In the genomic region with DNA sequence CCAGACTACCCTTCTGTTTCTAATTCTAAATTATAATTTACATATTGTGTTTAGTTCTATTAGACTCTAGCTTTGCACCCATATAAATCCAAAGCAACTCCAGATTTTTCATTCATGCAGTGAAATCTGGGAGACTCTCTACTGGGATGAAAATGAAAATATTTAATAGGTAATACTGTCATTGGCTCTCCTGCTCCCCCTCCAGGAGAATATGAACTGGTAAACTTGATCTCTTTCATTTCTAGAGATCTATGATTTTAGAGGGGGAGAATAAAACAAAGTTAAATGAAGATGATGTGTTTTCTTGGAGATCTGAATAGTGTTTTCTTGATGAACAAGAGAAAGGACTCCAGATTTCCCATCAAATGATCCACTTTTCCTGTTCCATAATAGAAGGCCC, we compare ENCODE assay signal across 21 cellular contexts.
DNase-seq lines count a peak whose midpoint lies in the region; ATAC-seq and TF ChIP-seq lines count a peak whose summit lies in the region.
"Had no signal": no experiment of that assay in that cellular context is flagged by ENCODE, and none has a peak within 500 bp of the region (broad histone marks: within the 10 kb centered on the region; RNA-seq: fewer than 3 reads in every experiment).

No MANE protein-coding gene starts in this region.

- no peaks in the 10 kb centered on the region for H3K27me3 Mint-ChIP-seq in stimulated activated memory B cell treated with anti-CD40 and anti-IgM and Interleukin-4, amounts not matched to agents 10 μg/mL and 1 μg/mL and 100 μg/mL, for 72 hours

- H3K9me3 ChIP-seq in heart left ventricle (no peaks in the 10 kb centered on the region), right cardiac atrium (ENCODE audit: control insufficient read depth, low read length) (no peaks in the 10 kb centered on the region), Panc1 (ENCODE audit: control insufficient read depth, insufficient read depth, low read depth, low read length) (no peaks in the 10 kb centered on the region), smooth muscle cell (replicated peaks; ENCODE audit: low read depth) (no peaks in the 10 kb centered on the region)
- H3K9me3 ChIP-seq: esophagus muscularis mucosa had no signal

- H3K27ac Mint-ChIP-seq in stimulated activated memory B cell treated with anti-CD40 and anti-IgM and Interleukin-4, amounts not matched to agents 10 μg/mL and 1 μg/mL and 100 μg/mL, for 72 hours = no peak overlapping the region
- H3K27ac Mint-ChIP-seq: activated CD4-positive, alpha-beta T cell treated with anti-CD3 and anti-CD28 coated beads for 36 hours; activated naive CD4-positive, alpha-beta T cell treated with anti-CD3 and anti-CD28 coated beads, Interleukin-2, amount 50 U/mL, for 24 hours; T-helper 1 cell treated with Interleukin-12 subunit alpha and Interleukin-12 subunit beta and Interleukin-4 antibody, amounts not matched to agents 30 μg/mL and 1 μg/mL, for 36 hours had no signal

- H2AFZ ChIP-seq in smooth muscle cell (ENCODE audit: low read depth) = no peak overlapping the region

- peaks cover 62% of the 10 kb centered on the region for H3K36me3 Mint-ChIP-seq in stimulated activated memory B cell treated with anti-CD40 and anti-IgM and Interleukin-4, amounts not matched to agents 10 μg/mL and 1 μg/mL and 100 μg/mL, for 72 hours

- CTCF ChIA-PET in Panc1 (lab: Charles Lee) = no interaction called here

- H3K4me3 Mint-ChIP-seq in stimulated activated memory B cell treated with anti-CD40 and anti-IgM and Interleukin-4, amounts not matched to agents 10 μg/mL and 1 μg/mL and 100 μg/mL, for 72 hours = no peak overlapping the region
- H3K4me3 Mint-ChIP-seq: activated CD4-positive, alpha-beta T cell treated with anti-CD3 and anti-CD28 coated beads for 36 hours; activated naive CD4-positive, alpha-beta T cell treated with anti-CD3 and anti-CD28 coated beads, Interleukin-2, amount 50 U/mL, for 24 hours; stimulated activated naive CD8-positive, alpha-beta T cell treated with anti-CD3 and anti-CD28 coated beads, Interleukin-15, amount 100 ng/mL, for 72 hours; T-helper 1 cell treated with Interleukin-12 subunit alpha and Interleukin-12 subunit beta and Interleukin-4 antibody, amounts not matched to agents 30 μg/mL and 1 μg/mL, for 36 hours had no signal

- H3K27me3 ChIP-seq in heart left ventricle = peaks cover 0 to 3% (median 0%) of the 10 kb centered on the region in 9 donors
- no peaks in the 10 kb centered on the region for H3K27me3 ChIP-seq in right cardiac atrium (ENCODE audit: control insufficient read depth, insufficient read depth)
- peaks cover 5% of the 10 kb centered on the region; the same call in 1 of the 2 replicates for H3K27me3 ChIP-seq in Panc1 (ENCODE audit: control insufficient read depth, insufficient read depth, low read length)
- H3K27me3 ChIP-seq in smooth muscle cell (ENCODE audit: low read depth) = no peaks in the 10 kb centered on the region
- H3K27me3 ChIP-seq: esophagus muscularis mucosa had no signal

- H3K27ac ChIP-seq in heart left ventricle (no peak overlapping the region), right cardiac atrium (ENCODE audit: low read length) (no peak overlapping the region), Panc1 (ENCODE audit: low read length) (no peak overlapping the region), smooth muscle cell (ENCODE audit: low read depth) (no peak overlapping the region)
- H3K27ac ChIP-seq: esophagus muscularis mucosa, RWPE1 had no signal

- H3K36me3 ChIP-seq in heart left ventricle = no peaks in the 10 kb centered on the region
- H3K36me3 ChIP-seq in Panc1 (ENCODE audit: control insufficient read depth, insufficient read depth, low read length) = no peaks in the 10 kb centered on the region
- H3K36me3 ChIP-seq in smooth muscle cell (ENCODE audit: low read depth) = no peaks in the 10 kb centered on the region
- H3K36me3 ChIP-seq: esophagus muscularis mucosa had no signal

- no peaks in the 10 kb centered on the region for H4K20me1 ChIP-seq in smooth muscle cell (ENCODE audit: low read depth)

- H3K4me1 ChIP-seq in heart left ventricle = no peaks in the 10 kb centered on the region
- no peaks in the 10 kb centered on the region for H3K4me1 ChIP-seq in right cardiac atrium (ENCODE audit: control insufficient read depth, insufficient read depth, low read length)
- H3K4me1 ChIP-seq in Panc1 (ENCODE audit: control insufficient read depth, insufficient read depth, low read length) = no peaks in the 10 kb centered on the region
- H3K4me1 ChIP-seq in smooth muscle cell (ENCODE audit: low read depth) = no peaks in the 10 kb centered on the region

- in situ Hi-C loops in Panc1 (cut with HindIII; ENCODE audit: low pct_unique_long_range_greater_than_20kb, low sequenced_read_pairs) = no loop called here

- DNase-seq in heart left ventricle (no peak), right cardiac atrium (no peak), Panc1 (ENCODE audit: low read depth, low spot score) (no peak), fibroblast of mammary gland (ENCODE audit: low read depth) (no peak), smooth muscle cell (lab: John Stamatoyannopoulos, UW; ENCODE audit: unreplicated experiment) (no peak), NCI-H2196 (lab: John Stamatoyannopoulos, UW; ENCODE audit: unreplicated experiment) (no peak)
- DNase-seq in stimulated activated CD4-positive, alpha-beta T cell treated with anti-CD3 and anti-CD28 coated beads, Interleukin-1b, Interleukin-23, amount 100 ng/mL, for 48 hours = no peak
- DNase-seq: activated CD4-positive, alpha-beta T cell treated with anti-CD3 and anti-CD28 coated beads for 36 hours; activated T-cell treated with anti-CD3 and anti-CD28 coated beads for 4 hours; Karpas-422; mesenchymal stem cell; NCI-H187 treated with DMSO at 0.1 percent for 48 hours; NCI-H524; occipital lobe; small intestine; stimulated activated naive CD8-positive, alpha-beta T cell treated with anti-CD3 and anti-CD28 coated beads, Interleukin-15, amount 100 ng/mL, for 72 hours had no signal

- H3K9ac ChIP-seq in smooth muscle cell (ENCODE audit: low read depth) = no peak overlapping the region

- H3K4me2 ChIP-seq in smooth muscle cell = no peak overlapping the region

- no peaks in the 10 kb centered on the region for H3K9me3 Mint-ChIP-seq in stimulated activated memory B cell treated with anti-CD40 and anti-IgM and Interleukin-4, amounts not matched to agents 10 μg/mL and 1 μg/mL and 100 μg/mL, for 72 hours
- H3K9me3 Mint-ChIP-seq: activated naive CD4-positive, alpha-beta T cell treated with anti-CD3 and anti-CD28 coated beads, Interleukin-2, amount 50 U/mL, for 24 hours; stimulated activated naive CD8-positive, alpha-beta T cell treated with anti-CD3 and anti-CD28 coated beads, Interleukin-15, amount 100 ng/mL, for 72 hours; T-helper 1 cell treated with Interleukin-12 subunit alpha and Interleukin-12 subunit beta and Interleukin-4 antibody, amounts not matched to agents 30 μg/mL and 1 μg/mL, for 36 hours had no signal

- no peaks in the 10 kb centered on the region for H3F3A ChIP-seq in smooth muscle cell (ENCODE audit: low read depth)

- no peak for ATAC-seq in heart left ventricle
- ATAC-seq in right cardiac atrium = no peak
- ATAC-seq in Panc1 = no peak
- no peak for ATAC-seq in stimulated activated memory B cell treated with anti-CD40 and anti-IgM and Interleukin-4, amounts not matched to agents 10 μg/mL and 1 μg/mL and 100 μg/mL, for 72 hours
- ATAC-seq: activated CD4-positive, alpha-beta T cell treated with anti-CD3 and anti-CD28 coated beads for 36 hours; stimulated activated naive CD8-positive, alpha-beta T cell treated with anti-CD3 and anti-CD28 coated beads, Interleukin-15, amount 100 ng/mL, for 72 hours had no signal

- no peak for TF ChIP-seq POLR2A in heart left ventricle (IDR thresholded peaks at IDR 0.05)

- H3K79me2 ChIP-seq in smooth muscle cell (ENCODE audit: low read depth) = peaks cover 7% of the 10 kb centered on the region

- peaks cover 6% of the 10 kb centered on the region for H3K4me1 Mint-ChIP-seq in stimulated activated memory B cell treated with anti-CD40 and anti-IgM and Interleukin-4, amounts not matched to agents 10 μg/mL and 1 μg/mL and 100 μg/mL, for 72 hours
- H3K4me1 Mint-ChIP-seq: activated CD4-positive, alpha-beta T cell treated with anti-CD3 and anti-CD28 coated beads for 36 hours; activated naive CD4-positive, alpha-beta T cell treated with anti-CD3 and anti-CD28 coated beads, Interleukin-2, amount 50 U/mL, for 24 hours; stimulated activated naive CD8-positive, alpha-beta T cell treated with anti-CD3 and anti-CD28 coated beads, Interleukin-15, amount 100 ng/mL, for 72 hours had no signal

- TF ChIP-seq CTCF in heart left ventricle (IDR thresholded peaks at IDR 0.05) (peak in 7 of 12 donors; percentile 15 to 35 (median 29)), Panc1 (IDR thresholded peaks at IDR 0.05) (peak; percentile 14; the same call in 1 of the 2 replicates), fibroblast of mammary gland (conservative IDR thresholded peaks at IDR 0.05; ENCODE audit: control insufficient read depth, insufficient read depth, low read depth, low read length) (peak; percentile 38), smooth muscle cell (IDR thresholded peaks at IDR 0.05; ENCODE audit: borderline replicate concordance, insufficient read depth, poor library complexity, severe bottlenecking) (peak; percentile 30)

- BruUV-seq in Panc1 (replicated peaks; lab: Mats Ljungman, UMichigan) = no TSS peak

- H3K4me3 ChIP-seq in heart left ventricle (no peak overlapping the region), right cardiac atrium (ENCODE audit: low read length) (no peak overlapping the region), Panc1 (ENCODE audit: low read depth in 2 of 2, low read length in 2 of 2) (no peak overlapping the region), fibroblast of mammary gland (ENCODE audit: control insufficient read depth, low read depth, low read length) (no peak overlapping the region), smooth muscle cell (no peak overlapping the region)
- H3K4me3 ChIP-seq: esophagus muscularis mucosa had no signal

- POLR2A ChIA-PET in Panc1 (lab: Charles Lee) = no interaction called here

- intact Hi-C loops in heart left ventricle (cut with DNase I) = no loop called here
- intact Hi-C loops in right cardiac atrium (cut with DNase I) = loop anchor here in 1 of 4 donors (10.0 kb wide), 1 partner anchor 150 kb away; no protein-coding TSS in a partner anchor
- intact Hi-C loops in Panc1 (cut with micrococcal nuclease; ENCODE audit: unreplicated experiment) = no loop called here
